21 cellular contexts compared by ENCODE assay signal in the genomic region with DNA sequence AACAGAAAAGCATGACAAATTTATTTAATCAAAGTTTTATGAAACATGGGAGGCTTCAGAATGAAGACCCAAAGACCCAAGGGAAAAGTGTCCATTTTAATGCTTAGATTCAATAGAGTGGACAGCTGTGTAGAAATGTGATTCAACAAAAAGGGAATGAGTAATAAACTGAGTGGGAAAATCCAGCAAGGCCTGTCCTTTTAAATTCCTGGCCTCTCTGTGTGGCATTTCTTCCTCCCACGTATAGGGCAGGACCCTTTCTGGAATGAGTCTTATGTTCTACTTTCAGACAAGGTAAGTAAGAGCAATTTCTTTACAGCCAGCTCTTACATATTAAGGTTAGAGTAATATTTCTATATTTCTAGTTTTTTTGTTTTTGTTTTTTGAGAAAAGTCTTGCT. TPM values are rescaled to one million over a fixed set of nuclear protein-coding genes. Genes with fewer than 3 reads are reported as not detected.
DNase-seq lines count a peak whose midpoint lies in the region; FAIRE-seq and TF ChIP-seq lines count a peak whose summit lies in the region.
"Had no signal": no experiment of that assay in that cellular context is flagged by ENCODE, and none has a peak within 500 bp of the region (broad histone marks: within the 10 kb centered on the region; RNA-seq: fewer than 3 reads in every experiment).

No MANE protein-coding gene starts in this region.

- H3K27ac ChIP-seq in astrocyte (ENCODE audit: low read depth, low read length) (peak overlapping the region; percentile 27), ovary (no peak overlapping the region)
- H3K27ac ChIP-seq: KMS-11 had no signal

- H3K36me3 Mint-ChIP-seq in astrocyte (ENCODE audit: low read depth, unreplicated experiment) = peaks cover 9% of the 10 kb centered on the region

- TF ChIP-seq CTCF in astrocyte (IDR thresholded peaks at IDR 0.05; ENCODE audit: insufficient read depth, low read depth, low read length) = no peak
- no peak for TF ChIP-seq CTCF in ovary (IDR thresholded peaks at IDR 0.05)

- H3K27me3 Mint-ChIP-seq in astrocyte (ENCODE audit: low read depth, unreplicated experiment) = no peaks in the 10 kb centered on the region
- H3K27me3 Mint-ChIP-seq: CD4-positive, CD25-positive, alpha-beta regulatory T cell had no signal

- no peak for FAIRE-seq in astrocyte (lab: Jason Lieb, UNC)
- FAIRE-seq in H54 (lab: Jason Lieb, UNC) = no peak
- FAIRE-seq: GM12891, GM18507, HepG2 had no signal

- H3K36me3 ChIP-seq in astrocyte (ENCODE audit: insufficient read depth, low read length) (no peaks in the 10 kb centered on the region), ovary (no peaks in the 10 kb centered on the region)

- no peaks in the 10 kb centered on the region for H3K27me3 ChIP-seq in astrocyte (ENCODE audit: insufficient read depth, low read length)
- no peaks in the 10 kb centered on the region for H3K27me3 ChIP-seq in ovary

- no peak overlapping the region for H2AFZ ChIP-seq in astrocyte (ENCODE audit: low read depth, low read length)

- intact Hi-C loops in ovary (cut with DNase I) = no loop called here

- H3K9me3 ChIP-seq in astrocyte (ENCODE audit: insufficient read depth, low read depth, low read length) = no peaks in the 10 kb centered on the region
- no peaks in the 10 kb centered on the region for H3K9me3 ChIP-seq in ovary

- H3K4me3 ChIP-seq in astrocyte (ENCODE audit: insufficient read depth, low read depth, low read length) = no peak overlapping the region
- H3K4me3 ChIP-seq in ovary = no peak overlapping the region

- DNase-seq in LHCN-M2 (ENCODE audit: low read depth) (peak; percentile 33), astrocyte (ENCODE audit: low read depth) (peak; percentile 63), kidney tubule cell (ENCODE audit: low spot score) (peak; percentile 44), H54 (ENCODE audit: insufficient read length, low spot score) (no peak), ovary (no peak), SIG-M5 treated with dmso at 0.1 percent for 504 hours (lab: John Stamatoyannopoulos, UW; ENCODE audit: unreplicated experiment) (no peak), NCI-H1694 (lab: John Stamatoyannopoulos, UW) (no peak)
- DNase-seq: CD4-positive, CD25-positive, alpha-beta regulatory T cell; DMS79; GF-D8; GOT3; NCI-H1092; NCI-H2107; NCI-H2227 treated with DMSO at 0.1 percent for 48 hours; NCI-H69; RPMI8226; SIG-M5 had no signal

- H3K9ac ChIP-seq in astrocyte (ENCODE audit: low read length) = no peak overlapping the region
- H3K9ac ChIP-seq: KMS-11 had no signal

- no peak overlapping the region for H3K4me2 ChIP-seq in astrocyte (ENCODE audit: low read length)
- H3K4me2 ChIP-seq: KMS-11 had no signal

- no peak for TF ChIP-seq EP300 in ovary (IDR thresholded peaks at IDR 0.05)

- TF ChIP-seq POLR2A in H54 (IDR thresholded peaks at IDR 0.05; ENCODE audit: low read depth, low read length) (no peak), ovary (IDR thresholded peaks at IDR 0.05) (no peak)

- H3K9me3 Mint-ChIP-seq in astrocyte (ENCODE audit: unreplicated experiment) = no peaks in the 10 kb centered on the region

- H3K4me1 ChIP-seq in astrocyte (ENCODE audit: insufficient read depth, low read length) (no peaks in the 10 kb centered on the region), ovary (ENCODE audit: insufficient read depth) (no peaks in the 10 kb centered on the region)

- no peak overlapping the region for H3K4me3 Mint-ChIP-seq in astrocyte (ENCODE audit: unreplicated experiment)
- H3K4me3 Mint-ChIP-seq: CD4-positive, CD25-positive, alpha-beta regulatory T cell had no signal

- H3K27ac Mint-ChIP-seq in astrocyte (ENCODE audit: unreplicated experiment) = no peak overlapping the region
- H3K27ac Mint-ChIP-seq: CD4-positive, CD25-positive, alpha-beta regulatory T cell had no signal

- peaks cover 4% of the 10 kb centered on the region for H3K4me1 Mint-ChIP-seq in astrocyte (ENCODE audit: low read depth, unreplicated experiment)

- H4K20me1 ChIP-seq in astrocyte (ENCODE audit: insufficient read depth, low read length) = no peaks in the 10 kb centered on the region

- no peaks in the 10 kb centered on the region for H3K79me2 ChIP-seq in astrocyte (ENCODE audit: insufficient read depth, low read length)

- 0 to 47% (median 33%) methylated on average over 1 of the region's 1 CpG for WGBS in ovary, 3 donors

RNA-seq across cellular contexts. Expression of gene AASDH, which starts 14.5 kb away (rescaled TPM):
- total RNA-seq in LHCN-M2 (2014; rRNA removed) = 8.8 and 9.1 TPM in 2 replicates
- polyA plus RNA-seq in LHCN-M2 (2012) = 2.1 TPM
- total RNA-seq in astrocyte = 6.3 and 7.3 TPM in 2 replicates
- 10 to 100 TPM in 5 of 7 donors, 1 to 10 TPM in 2; 7.2 to 16.7 (median 11.0) TPM for total RNA-seq in ovary
- polyA plus RNA-seq in ovary = 1 to 10 TPM; 5.0 to 8.0 TPM

Comparison
In these comparisons a context has a peak if more than half of its experiments do, and no peak if none do; other contexts are left out.
1. DNase-seq: peak in LHCN-M2 (single experiment), astrocyte (single experiment) and kidney tubule cell (single experiment); none in H54 (single experiment), ovary (0 of 5), SIG-M5 treated with dmso at 0.1 percent for 504 hours (single experiment) and NCI-H1694 (single experiment).